In genomic region chrX:101348452-101349222, GRCh38 we compare ENCODE assay signal across 8 cellular contexts. TPM values are rescaled to one million over a fixed set of nuclear protein-coding genes. Genes with fewer than 3 reads are reported as not detected.
A peak's percentile ranks its signal among the peaks of the same experiment; 100 is the strongest.
DNase-seq lines count a peak whose midpoint lies in the region; ATAC-seq and TF ChIP-seq lines count a peak whose summit lies in the region.

TSS of gene TIMM8A (minus strand) at chrX:101348742. CDS start at chrX:101348664, 78 bp downstream.

- H3K36me3 ChIP-seq in PC-3 (ENCODE audit: low read depth, low read length), result peaks cover 11% of the 10 kb centered on the region
- H3K36me3 ChIP-seq in muscle layer of colon (ENCODE audit: insufficient read depth, low read length), result no peaks in the 10 kb centered on the region

- peak within 1 kb of the TSS; percentile 78 for H3K27ac ChIP-seq in PC-3 (ENCODE audit: low read length)
- H3K27ac ChIP-seq in muscle layer of colon (ENCODE audit: low read depth, low read length), result peak within 1 kb of the TSS; percentile 79

- intact Hi-C loops in PC-3 (cut with micrococcal nuclease), result loop anchor here (2.0 kb wide), 1 partner anchor 42 kb away; the partner anchor contains the start of gene RPL36A

- peak within 1 kb of the TSS; percentile 95 for H3K4me2 ChIP-seq in PC-3 (ENCODE audit: low read length)

- H3K27me3 ChIP-seq in PC-3 (ENCODE audit: low read length), result no peaks in the 10 kb centered on the region
- H3K27me3 ChIP-seq in muscle layer of colon (ENCODE audit: control insufficient read depth in 1 of 2, insufficient read depth in 2 of 2, low read length in 2 of 2), result peaks cover 0 to 3% of the 10 kb centered on the region in 2 donors

- ATAC-seq in GM21526 (IDR thresholded peaks at IDR 0.05; ENCODE audit: low FRiP score, unreplicated experiment) (peak; percentile 96), PC-3 (peak; percentile 94)

- H3K9me2 ChIP-seq in PC-3 (replicated peaks; ENCODE audit: low read length), result no peaks in the 10 kb centered on the region

- TSS peak; percentile 92 for BruUV-seq in PC-3 (replicated peaks; lab: Mats Ljungman, UMichigan)

- CTCF ChIA-PET in PC-3 (lab: Charles Lee), result interaction anchor here (0.7 kb wide), 1 partner anchor 42 kb away, joined by 3 read pairs; the partner anchor contains the start of gene RPL36A

- H3K9ac ChIP-seq in PC-3 (ENCODE audit: low read length), result peak within 1 kb of the TSS; percentile 92
- H3K9ac ChIP-seq in muscle layer of colon (ENCODE audit: low read length), result peak within 1 kb of the TSS; percentile 19

- H3K79me2 ChIP-seq in PC-3 (ENCODE audit: low read length), result peaks cover 44% of the 10 kb centered on the region

- no peak for TF ChIP-seq CTCF in PC-3 (conservative IDR thresholded peaks at IDR 0.05; ENCODE audit: low read depth, low read length)

- H3K9me3 ChIP-seq in PC-3 (ENCODE audit: low read length), result no peaks in the 10 kb centered on the region
- no peaks in the 10 kb centered on the region for H3K9me3 ChIP-seq in muscle layer of colon (ENCODE audit: low read length)

- H3K4me3 ChIP-seq in PC-3 (ENCODE audit: low read length) (peak within 1 kb of the TSS; percentile 96), muscle layer of colon (ENCODE audit: low read depth in 1 of 2, low read length in 2 of 2) (peak within 1 kb of the TSS; percentile 51 to 62)

- H2AFZ ChIP-seq in PC-3 (ENCODE audit: low read length), result peak within 1 kb of the TSS; percentile 89

- peak; percentile 56 for DNase-seq in DMS 273 treated with DMSO at 0.1 percent for 48 hours (lab: John Stamatoyannopoulos, UW)
- DNase-seq in HuH-7 (ENCODE audit: low spot score), result peak; percentile 69
- peak; percentile 77 for DNase-seq in PC-3
- DNase-seq in activated T-cell treated with anti-CD3 and anti-CD28 coated beads for 48 hours (ENCODE audit: low read depth), result peak; percentile 77
- DNase-seq in erythroblast (lab: John Stamatoyannopoulos, UW), result peak; percentile 81 to 84
- peak; percentile 55 for DNase-seq in stimulated activated CD8-positive, alpha-beta memory T cell treated with anti-CD3 and anti-CD28 coated beads, Interleukin-7, amount 100 ng/mL, for 24 hours (ENCODE audit: low read depth)

- H3K4me1 ChIP-seq in PC-3 (ENCODE audit: insufficient read depth, low read length), result peaks cover 15% of the 10 kb centered on the region
- no peaks in the 10 kb centered on the region for H3K4me1 ChIP-seq in muscle layer of colon (ENCODE audit: insufficient read depth, low read length)

- H3F3A ChIP-seq in PC-3 (ENCODE audit: low read length, unreplicated experiment), result no peaks in the 10 kb centered on the region

- POLR2A ChIA-PET in PC-3 (lab: Charles Lee; ENCODE audit: unreplicated experiment), result interaction anchor here (0.6 kb wide), 1 partner anchor 114 kb away, joined by 7 read pairs; no protein-coding TSS in a partner anchor

- peak; percentile 76 for TF ChIP-seq POLR2A in erythroblast (IDR thresholded peaks at IDR 0.05; ENCODE audit: low read length)

- H4K20me1 ChIP-seq in PC-3 (ENCODE audit: low read length), result peaks cover 17% of the 10 kb centered on the region

RNA-seq across cellular contexts. Expression of gene TIMM8A, which starts in this region (rescaled TPM):
- 5.0 and 7.8 TPM in 2 replicates for total RNA-seq in PC-3 (2014; rRNA removed)

Comparison
In these comparisons a context has a peak if more than half of its experiments do, and no peak if none do; other contexts are left out.
1. Peak in every context shown above with its lines: DNase-seq, ATAC-seq, H3K4me3 ChIP-seq and H3K27ac ChIP-seq.